23 cellular contexts compared by ENCODE assay signal in genomic region chr16:70634861-70635260, GRCh38. TPM values are rescaled to one million over a fixed set of nuclear protein-coding genes. Genes with fewer than 3 reads are reported as not detected.
DNase-seq lines count a peak whose midpoint lies in the region; ATAC-seq, FAIRE-seq and TF ChIP-seq lines count a peak whose summit lies in the region.
"Had no signal": no experiment of that assay in that cellular context is flagged by ENCODE, and none has a peak within 500 bp of the region (broad histone marks: within the 10 kb centered on the region; RNA-seq: fewer than 3 reads in every experiment).

No MANE protein-coding gene starts in this region.

- 80 to 83% methylated on average over 4 of the region's 4 CpGs for whole genome bisulfite sequencing in pancreas, 2 donors

- intact Hi-C loops in pancreas (cut with DNase I), result no loop called here

- FAIRE-seq in pancreas (lab: Jason Lieb, UNC), result no peak

- peaks cover 5% of the 10 kb centered on the region for H3K9me3 ChIP-seq in skeletal muscle satellite cell (replicated peaks; ENCODE audit: low read length)
- no peaks in the 10 kb centered on the region for H3K9me3 ChIP-seq in pancreas

- no peak for TF ChIP-seq CTCF in brain microvascular endothelial cell (IDR thresholded peaks at IDR 0.05; ENCODE audit: low read depth, low read length, missing control alignments)
- no peak for TF ChIP-seq CTCF in fibroblast of pulmonary artery (IDR thresholded peaks at IDR 0.05; ENCODE audit: low read length, missing control alignments)
- TF ChIP-seq CTCF in pancreas (IDR thresholded peaks at IDR 0.05), result no peak

- H3K27ac ChIP-seq in brain microvascular endothelial cell, result peak overlapping the region; percentile 89
- no peak overlapping the region for H3K27ac ChIP-seq in pancreas
- H3K27ac ChIP-seq: upper lobe of left lung, VCaP had no signal

- H3K4me1 ChIP-seq in skeletal muscle satellite cell (ENCODE audit: control insufficient read depth, insufficient read depth, low read length), result peaks cover 32% of the 10 kb centered on the region
- no peaks in the 10 kb centered on the region for H3K4me1 ChIP-seq in pancreas
- H3K4me1 ChIP-seq: upper lobe of left lung had no signal

- H3K27me3 ChIP-seq in brain microvascular endothelial cell (replicated peaks) (no peaks in the 10 kb centered on the region), skeletal muscle satellite cell (ENCODE audit: control insufficient read depth, insufficient read depth, low read length) (no peaks in the 10 kb centered on the region), pancreas (no peaks in the 10 kb centered on the region)
- H3K27me3 ChIP-seq: esophagus muscularis mucosa, upper lobe of left lung had no signal

- ATAC-seq in pancreas, result no peak
- ATAC-seq: left ventricle myocardium superior; stimulated activated naive CD8-positive, alpha-beta T cell treated with anti-CD3 and anti-CD28 coated beads, Interleukin-15, amount 100 ng/mL, for 72 hours; T-helper 17 cell had no signal

- in situ Hi-C loops in brain microvascular endothelial cell (cut with HindIII; ENCODE audit: low pct_ligation_motif_present, low sequenced_read_pairs) (no loop called here), KBM-7 (cut with MboI; ENCODE audit: low pct_unique_long_range_greater_than_20kb, low sequenced_read_pairs) (no loop called here)

- peak overlapping the region; percentile 76 for H3K9ac ChIP-seq in skeletal muscle satellite cell (ENCODE audit: low read depth, low read length)

- H3K4me2 ChIP-seq in skeletal muscle satellite cell (ENCODE audit: low read length), result peak overlapping the region; percentile 79

- H3K4me3 ChIP-seq in brain microvascular endothelial cell (ENCODE audit: low read depth, low read length) (no peak overlapping the region), fibroblast of pulmonary artery (replicated peaks; ENCODE audit: low read depth, low read length) (no peak overlapping the region), skeletal muscle satellite cell (ENCODE audit: low read length) (peak overlapping the region; percentile 61), pancreas (no peak overlapping the region)
- H3K4me3 ChIP-seq: esophagus muscularis mucosa, upper lobe of left lung had no signal

- DNase-seq in LHCN-M2 (ENCODE audit: low read depth) (peak; percentile 32), brain microvascular endothelial cell (no peak), fibroblast of pulmonary artery (ENCODE audit: low read depth) (peak; percentile 69), KBM-7 (no peak), NCI-H345 treated with DMSO at 0.1 percent for 48 hours (lab: John Stamatoyannopoulos, UW; ENCODE audit: unreplicated experiment) (no peak), pancreas (no peak)
- no peak for DNase-seq in activated naive CD4-positive, alpha-beta T cell treated with anti-CD3 and anti-CD28 coated beads, Interleukin-2, amount 50 U/mL, for 16 hours
- DNase-seq: activated effector memory CD4-positive, alpha-beta T cell treated with Interleukin-2 at 50 U/mL for 16 hours; CD4-positive, alpha-beta memory T cell; central memory CD4-positive, alpha-beta T cell; DMS153; effector CD8-positive, alpha-beta T cell; head of caudate nucleus; left ventricle myocardium superior; NCI-H1417; SHP77 treated with DMSO at 0.1 percent for 48 hours; stimulated activated CD4-positive, alpha-beta T cell treated with anti-CD3 and anti-CD28 coated beads, Interleukin-4, amount 100 ng/mL, for 4 hours; stimulated activated naive CD8-positive, alpha-beta T cell treated with anti-CD3 and anti-CD28 coated beads, Interleukin-15, amount 100 ng/mL, for 72 hours; T-helper 17 cell; upper lobe of left lung had no signal

- H3K36me3 ChIP-seq in brain microvascular endothelial cell (replicated peaks) (no peaks in the 10 kb centered on the region), skeletal muscle satellite cell (ENCODE audit: insufficient read depth, low read length) (no peaks in the 10 kb centered on the region), pancreas (no peaks in the 10 kb centered on the region)
- H3K36me3 ChIP-seq: esophagus muscularis mucosa, upper lobe of left lung had no signal

RNA-seq across cellular contexts. Expression of gene IL34, which starts 11.5 kb away (rescaled TPM):
- total RNA-seq in LHCN-M2 (2014; rRNA removed) (0.13 and 4.1 TPM in 2 replicates), pancreas (1 to 10 TPM in 4 of 6 donors, under 1 TPM in 2; 0.51 to 3.9 (median 1.2) TPM)
- polyA plus RNA-seq in LHCN-M2 (2012), result 2.0 TPM
- 0.51 and 1.5 TPM in 2 replicates for total RNA-seq in skeletal muscle satellite cell (2012; rRNA removed)
- polyA plus RNA-seq in pancreas, result 1 to 10 TPM; 2.6 to 2.7 TPM
- total RNA-seq: CD4-positive, alpha-beta memory T cell had no signal
- polyA plus RNA-seq: CD4-positive, alpha-beta memory T cell had no signal

RNA-seq across cellular contexts. Expression of gene MTSS2, which starts 51.0 kb away (rescaled TPM):
- total RNA-seq in LHCN-M2 (2014; rRNA removed) (84.4 and 129 TPM in 2 replicates), pancreas (10 to 100 TPM in 2 of 6 donors, 1 to 10 TPM in 4; 5.0 to 17.3 (median 8.5) TPM)
- 254 TPM for polyA plus RNA-seq in LHCN-M2 (2012)
- total RNA-seq in skeletal muscle satellite cell (2012; rRNA removed), result 17.0 and 25.6 TPM in 2 replicates
- 10 to 100 TPM; 34.3 to 39.1 TPM for polyA plus RNA-seq in pancreas
- polyA plus RNA-seq: CD4-positive, alpha-beta memory T cell had no signal

Comparison
In these comparisons a context has a peak if more than half of its experiments do, and no peak if none do; other contexts are left out.
1. DNase-seq: peak in LHCN-M2 (single experiment) and fibroblast of pulmonary artery (single experiment); none in brain microvascular endothelial cell (single experiment), activated naive CD4-positive, alpha-beta T cell treated with anti-CD3 and anti-CD28 coated beads, Interleukin-2, amount 50 U/mL, for 16 hours (single experiment), KBM-7 (single experiment), NCI-H345 treated with DMSO at 0.1 percent for 48 hours (single experiment) and pancreas (0 of 6).